Comparison of ENCODE assay signal across 10 cellular contexts in the genomic region with DNA sequence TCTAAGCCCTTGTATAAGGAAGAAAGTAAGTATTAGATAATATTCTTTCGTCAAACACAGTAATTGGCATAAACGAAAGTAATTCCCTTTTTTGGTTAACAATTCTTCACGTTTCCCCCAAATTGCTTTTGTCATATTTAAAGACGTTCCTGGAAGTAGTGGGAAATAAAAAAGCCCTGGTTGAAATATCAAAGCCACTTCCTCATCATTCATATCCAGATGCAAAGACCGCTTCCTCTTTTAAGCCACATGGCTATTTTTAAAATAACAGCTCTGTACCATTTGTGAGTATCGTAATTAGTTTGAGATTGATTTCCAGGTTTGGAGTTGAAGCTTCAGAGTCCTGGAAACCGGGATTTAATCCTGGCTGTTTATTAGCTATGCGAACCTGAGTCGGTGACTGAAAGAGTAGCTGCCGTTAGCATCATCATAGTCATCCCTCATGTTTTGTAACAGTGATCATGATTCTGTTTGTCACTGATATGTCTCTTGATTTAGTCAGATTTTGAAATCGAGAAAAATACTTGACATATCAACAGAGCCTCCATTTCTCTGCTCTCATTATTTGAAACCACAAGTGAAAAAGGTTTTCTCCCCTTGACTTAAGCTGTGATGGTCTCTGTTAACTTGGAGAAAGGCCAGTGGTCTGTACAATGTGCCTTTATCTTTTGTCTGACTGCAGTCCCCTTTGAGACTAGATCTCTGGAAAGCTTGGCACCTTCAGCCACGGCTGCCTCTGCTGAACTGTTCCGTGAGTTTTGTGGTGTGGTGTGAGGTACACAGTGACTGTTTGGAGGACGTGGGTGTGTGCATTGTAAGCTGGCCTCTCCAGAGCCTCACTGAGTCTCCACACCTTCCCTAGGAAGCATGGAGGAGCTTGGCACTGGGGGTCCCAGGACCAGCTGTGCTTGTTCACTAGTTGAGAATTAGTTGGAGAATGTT. TPM values are rescaled to one million over a fixed set of nuclear protein-coding genes. Genes with fewer than 3 reads are reported as not detected.
A peak's percentile ranks its signal among the peaks of the same experiment; 100 is the strongest.
DNase-seq lines count a peak whose midpoint lies in the region; ATAC-seq and TF ChIP-seq lines count a peak whose summit lies in the region.
"Had no signal": no experiment of that assay in that cellular context is flagged by ENCODE, and none has a peak within 500 bp of the region (broad histone marks: within the 10 kb centered on the region; RNA-seq: fewer than 3 reads in every experiment).

No MANE protein-coding gene starts in this region.

- H3K27me3 Mint-ChIP-seq in activated CD4-positive, alpha-beta T cell treated with anti-CD3 and anti-CD28 coated beads, Interleukin-2, amount 10 ng/mL, durations not matched to agents 24 days and 14 days: no peaks in the 10 kb centered on the region
- no peaks in the 10 kb centered on the region for H3K27me3 Mint-ChIP-seq in T-helper 17 cell

- DNase-seq in activated CD4-positive, alpha-beta T cell treated with anti-CD3 and anti-CD28 coated beads, Interleukin-2, amount 10 ng/mL, durations not matched to agents 24 days and 14 days: no peak
- DNase-seq in activated CD4-positive, alpha-beta T cell treated with anti-CD3 and anti-CD28 coated beads for 1 hour: no peak
- DNase-seq in T-helper 17 cell: no peak
- no peak for DNase-seq in heart left ventricle
- peak in 1 of 49 donors; percentile 31 for DNase-seq in substantia nigra (lab: John Stamatoyannopoulos, UW)
- no peak for DNase-seq in ascending aorta (ENCODE audit: low spot score in 2 of 2)
- DNase-seq in NCI-H69 (lab: John Stamatoyannopoulos, UW): no peak
- DNase-seq in BE2C: no peak
- DNase-seq: NCI-H2029 had no signal

- TF ChIP-seq POLR2A in heart left ventricle (IDR thresholded peaks at IDR 0.05): no peak

- H3K27me3 ChIP-seq in heart left ventricle (no peaks in the 10 kb centered on the region), ascending aorta (no peaks in the 10 kb centered on the region), BE2C (no peaks in the 10 kb centered on the region)

- H3K27ac Mint-ChIP-seq in activated CD4-positive, alpha-beta T cell treated with anti-CD3 and anti-CD28 coated beads, Interleukin-2, amount 10 ng/mL, durations not matched to agents 24 days and 14 days: peak overlapping the region; percentile 18
- H3K27ac Mint-ChIP-seq in T-helper 17 cell: peak overlapping the region; percentile 76

- H3K36me3 ChIP-seq in heart left ventricle (peaks cover 0 to 91% (median 80%) of the 10 kb centered on the region in 9 donors), ascending aorta (peaks cover 60 to 81% of the 10 kb centered on the region in 2 donors), BE2C (no peaks in the 10 kb centered on the region)

- WGBS in heart left ventricle, 4 donors: 55 to 69% (median 62%) methylated on average over 14 of the region's 14 CpGs

- H3K9me3 ChIP-seq in T-helper 17 cell (ENCODE audit: control insufficient read depth, low read length, poor library complexity, severe bottlenecking) (no peaks in the 10 kb centered on the region), heart left ventricle (no peaks in the 10 kb centered on the region), ascending aorta (no peaks in the 10 kb centered on the region), BE2C (no peaks in the 10 kb centered on the region)
- H3K9me3 ChIP-seq: A549 had no signal

- ATAC-seq in T-helper 17 cell: no peak
- peak in 2 of 4 donors; percentile 76 to 77 for ATAC-seq in heart left ventricle
- ATAC-seq: A549 had no signal

- peaks cover 72% of the 10 kb centered on the region for H3K36me3 Mint-ChIP-seq in activated CD4-positive, alpha-beta T cell treated with anti-CD3 and anti-CD28 coated beads, Interleukin-2, amount 10 ng/mL, durations not matched to agents 24 days and 14 days (ENCODE audit: low read depth)
- H3K36me3 Mint-ChIP-seq in T-helper 17 cell (ENCODE audit: low read depth): peaks cover 17% of the 10 kb centered on the region

- H3K4me3 ChIP-seq in heart left ventricle (no peak overlapping the region), ascending aorta (no peak overlapping the region), BE2C (ENCODE audit: low read depth, low read length) (no peak overlapping the region)
- H3K4me3 ChIP-seq: A549 had no signal

- H3K4me3 Mint-ChIP-seq in activated CD4-positive, alpha-beta T cell treated with anti-CD3 and anti-CD28 coated beads, Interleukin-2, amount 10 ng/mL, durations not matched to agents 24 days and 14 days: no peak overlapping the region
- no peak overlapping the region for H3K4me3 Mint-ChIP-seq in T-helper 17 cell

- peak overlapping the region in 11 of 12 donors; percentile 18 to 69 (median 50) for H3K27ac ChIP-seq in heart left ventricle
- H3K27ac ChIP-seq in substantia nigra (ENCODE audit: low read depth, low read length, poor library complexity, severe bottlenecking): peak overlapping the region; percentile 40
- no peak overlapping the region for H3K27ac ChIP-seq in ascending aorta
- H3K27ac ChIP-seq: A549 had no signal

- peaks cover 0 to 55% (median 23%) of the 10 kb centered on the region in 12 donors for H3K4me1 ChIP-seq in heart left ventricle
- H3K4me1 ChIP-seq in ascending aorta: no peaks in the 10 kb centered on the region
- H3K4me1 ChIP-seq in BE2C: no peaks in the 10 kb centered on the region
- H3K4me1 ChIP-seq: A549 had no signal

- H3K9me3 Mint-ChIP-seq in activated CD4-positive, alpha-beta T cell treated with anti-CD3 and anti-CD28 coated beads, Interleukin-2, amount 10 ng/mL, durations not matched to agents 24 days and 14 days: no peaks in the 10 kb centered on the region

- intact Hi-C loops in activated CD4-positive, alpha-beta T cell treated with anti-CD3 and anti-CD28 coated beads, Interleukin-2, amount 10 ng/mL, durations not matched to agents 24 days and 14 days (cut with micrococcal nuclease): no loop called here
- intact Hi-C loops in heart left ventricle (cut with DNase I): no loop called here
- intact Hi-C loops in ascending aorta (cut with DNase I): no loop called here

- no peak for TF ChIP-seq CTCF in heart left ventricle (IDR thresholded peaks at IDR 0.05)
- no peak for TF ChIP-seq CTCF in ascending aorta (IDR thresholded peaks at IDR 0.05)
- no peak for TF ChIP-seq CTCF in BE2C (IDR thresholded peaks at IDR 0.05; ENCODE audit: low read depth, low read length)

- peaks cover 17% of the 10 kb centered on the region for H3K4me1 Mint-ChIP-seq in activated CD4-positive, alpha-beta T cell treated with anti-CD3 and anti-CD28 coated beads, Interleukin-2, amount 10 ng/mL, durations not matched to agents 24 days and 14 days
- peaks cover 18% of the 10 kb centered on the region for H3K4me1 Mint-ChIP-seq in T-helper 17 cell

RNA-seq across cellular contexts. Expression of a gene that starts 18.1 kb away (rescaled TPM):
- 39.5 and 43.6 TPM in 2 replicates for total RNA-seq in activated CD4-positive, alpha-beta T cell treated with anti-CD3 and anti-CD28 coated beads, Interleukin-2, amount 10 ng/mL, durations not matched to agents 24 days and 14 days
- total RNA-seq in T-helper 17 cell: 100 to 1,000 TPM; 158 to 160 TPM
- 100 to 1,000 TPM in 8 of 9 donors, 10 to 100 TPM in 1; 89.4 to 191 (median 140) TPM for total RNA-seq in heart left ventricle
- polyA plus RNA-seq in heart left ventricle: 10 to 100 TPM; 88.2 to 89.9 TPM
- 48.5 TPM for total RNA-seq in ascending aorta
- polyA plus RNA-seq in BE2C (2012; ENCODE audit: insufficient read depth, insufficient read length, low read depth): 15.8 TPM

RNA-seq across cellular contexts. Expression of a gene that starts 43.2 kb away (rescaled TPM):
- total RNA-seq in activated CD4-positive, alpha-beta T cell treated with anti-CD3 and anti-CD28 coated beads, Interleukin-2, amount 10 ng/mL, durations not matched to agents 24 days and 14 days: 107 and 112 TPM in 2 replicates
- under 1 TPM; 0.34 to 0.47 TPM for total RNA-seq in T-helper 17 cell
- total RNA-seq in heart left ventricle: 1 to 10 TPM in 1 of 9 donors, under 1 TPM in 5, not detected in 3; 0.16 to 4.2 (median 0.36) TPM
- polyA plus RNA-seq in heart left ventricle: under 1 TPM; 0.11 to 0.15 TPM
- total RNA-seq in ascending aorta: 0.11 TPM
- 3.6 TPM for polyA plus RNA-seq in BE2C (2012; ENCODE audit: insufficient read depth, insufficient read length, low read depth)

Comparison
In these comparisons a context has a peak if more than half of its experiments do, and no peak if none do; other contexts are left out.
1. H3K27ac ChIP-seq: peak in heart left ventricle (11 of 12) and substantia nigra (single experiment); none in ascending aorta (0 of 2).
2. RNA of a gene that starts 43.2 kb away (total RNA-seq): 107 to 112 TPM in activated CD4-positive, alpha-beta T cell treated with anti-CD3 and anti-CD28 coated beads, Interleukin-2, amount 10 ng/mL, durations not matched to agents 24 days and 14 days; 0.34 to 0.47 TPM in T-helper 17 cell, 0.16 to 4.2 TPM in heart left ventricle and 0.11 TPM in ascending aorta (single experiment); every median in the first group is over 10 times any median in the second.